9 cellular contexts compared by ENCODE assay signal in genomic region chr19:2033115-2033824, GRCh38. TPM values are rescaled to one million over a fixed set of nuclear protein-coding genes. Genes with fewer than 3 reads are reported as not detected.
DNase-seq lines count a peak whose midpoint lies in the region; ATAC-seq, FAIRE-seq and TF ChIP-seq lines count a peak whose summit lies in the region.
"Had no signal": no experiment of that assay in that cellular context is flagged by ENCODE, and none has a peak within 500 bp of the region (broad histone marks: within the 10 kb centered on the region; RNA-seq: fewer than 3 reads in every experiment).

No MANE protein-coding gene starts in this region.

- peak overlapping the region in 6 of 10 experiments; percentile 3 to 57 (median 40); a peak in 6 of 20 replicates for H3K4me3 ChIP-seq in BLaER1 treated with 17β-estradiol and CSF1 and Interleukin-3, amounts not matched to agents 10 nM and 100 nM
- H3K4me3 ChIP-seq in PC-3 (ENCODE audit: low read length) = peak overlapping the region; percentile 57; the same call in 1 of the 2 replicates
- no peak overlapping the region for H3K4me3 ChIP-seq in esophagus (ENCODE audit: low read depth in 1 of 2, low read length in 2 of 2)
- H3K4me3 ChIP-seq in small intestine (ENCODE audit: low read depth in 1 of 2, low read length in 2 of 2) = no peak overlapping the region

- WGBS in esophagus, 2 donors = 76 to 86% methylated on average over 6 of the region's 6 CpGs
- WGBS in small intestine, 3 donors = 86 to 94% (median 90%) methylated on average over 6 of the region's 6 CpGs

- no peak overlapping the region for H2AFZ ChIP-seq in PC-3 (ENCODE audit: low read length)

- H3K4me2 ChIP-seq in BLaER1 treated with 17β-estradiol and CSF1 and Interleukin-3, amounts not matched to agents 10 nM and 100 nM = peak overlapping the region; percentile 82 to 99 (median 97)
- H3K4me2 ChIP-seq in PC-3 (ENCODE audit: low read length) = peak overlapping the region; percentile 80; the same call in 1 of the 2 replicates

- peaks cover 14% of the 10 kb centered on the region for H3K4me1 Mint-ChIP-seq in mesothelial cell of epicardium

- H3K4me1 ChIP-seq in BLaER1 treated with 17β-estradiol and CSF1 and Interleukin-3, amounts not matched to agents 10 nM and 100 nM = peaks cover 32 to 84% (median 54%) of the 10 kb centered on the region in 10 experiments
- peaks cover 14% of the 10 kb centered on the region for H3K4me1 ChIP-seq in PC-3 (ENCODE audit: insufficient read depth, low read length)
- peaks cover 0 to 6% of the 10 kb centered on the region in 2 donors for H3K4me1 ChIP-seq in esophagus (ENCODE audit: control insufficient read depth in 2 of 2, insufficient read depth in 2 of 2, low read length in 1 of 2)
- peaks cover 0 to 6% of the 10 kb centered on the region in 2 donors for H3K4me1 ChIP-seq in small intestine (ENCODE audit: control insufficient read depth in 2 of 2, insufficient read depth in 1 of 2, low read depth in 1 of 2, low read length in 1 of 2)

- peaks cover 8 to 13% (median 11%) of the 10 kb centered on the region in 11 experiments for H3K36me3 ChIP-seq in BLaER1 treated with 17β-estradiol and CSF1 and Interleukin-3, amounts not matched to agents 10 nM and 100 nM
- no peaks in the 10 kb centered on the region for H3K36me3 ChIP-seq in PC-3 (ENCODE audit: low read depth, low read length)
- H3K36me3 ChIP-seq in esophagus (ENCODE audit: control insufficient read depth in 2 of 2, insufficient read depth in 2 of 2, low read length in 1 of 2) = no peaks in the 10 kb centered on the region
- peaks cover 1 to 3% of the 10 kb centered on the region in 2 donors for H3K36me3 ChIP-seq in small intestine (ENCODE audit: control insufficient read depth in 2 of 2, insufficient read depth in 2 of 2, low read length in 2 of 2)

- no peak for ATAC-seq in PC-3
- ATAC-seq in GM21423 (IDR thresholded peaks at IDR 0.05; ENCODE audit: unreplicated experiment) = no peak

- no peaks in the 10 kb centered on the region for H3K27me3 ChIP-seq in BLaER1 treated with 17β-estradiol and CSF1 and Interleukin-3, amounts not matched to agents 10 nM and 100 nM
- H3K27me3 ChIP-seq in PC-3 (ENCODE audit: low read length) (no peaks in the 10 kb centered on the region), esophagus (ENCODE audit: control insufficient read depth in 1 of 2, insufficient read depth in 2 of 2, low read length in 2 of 2) (no peaks in the 10 kb centered on the region), small intestine (ENCODE audit: control insufficient read depth in 2 of 2, insufficient read depth in 2 of 2, low read length in 2 of 2) (no peaks in the 10 kb centered on the region)

- no peaks in the 10 kb centered on the region for H3F3A ChIP-seq in PC-3 (ENCODE audit: low read length, unreplicated experiment)

- H3K27me3 Mint-ChIP-seq in mesothelial cell of epicardium (ENCODE audit: low read depth) = no peaks in the 10 kb centered on the region

- H3K9me3 ChIP-seq in BLaER1 treated with 17β-estradiol and CSF1 and Interleukin-3, amounts not matched to agents 10 nM and 100 nM (replicated peaks in 1 of 11) = peaks cover 8 to 17% (median 12%) of the 10 kb centered on the region in 11 experiments; a peak in 21 of 22 replicates
- H3K9me3 ChIP-seq in PC-3 (ENCODE audit: low read length) (no peaks in the 10 kb centered on the region), esophagus (ENCODE audit: control insufficient read depth in 2 of 2, insufficient read depth in 1 of 2, low read depth in 1 of 2, low read length in 1 of 2) (peaks cover 0 to 9% of the 10 kb centered on the region in 2 donors), small intestine (ENCODE audit: control insufficient read depth, low read depth) (no peaks in the 10 kb centered on the region)

- no peak overlapping the region for H3K27ac Mint-ChIP-seq in mesothelial cell of epicardium

- H3K9me2 ChIP-seq in PC-3 (replicated peaks; ENCODE audit: low read length) = no peaks in the 10 kb centered on the region

- intact Hi-C loops in PC-3 (cut with micrococcal nuclease) = no loop called here

- H3K79me2 ChIP-seq in PC-3 (ENCODE audit: low read length) = no peaks in the 10 kb centered on the region

- peaks cover 0 to 14% (median 9%) of the 10 kb centered on the region in 11 experiments; a peak in 16 of 22 replicates for H4K20me1 ChIP-seq in BLaER1 treated with 17β-estradiol and CSF1 and Interleukin-3, amounts not matched to agents 10 nM and 100 nM
- H4K20me1 ChIP-seq in PC-3 (ENCODE audit: low read length) = no peaks in the 10 kb centered on the region

- BruUV-seq in PC-3 (replicated peaks; lab: Mats Ljungman, UMichigan) = no TSS peak

- peak overlapping the region; percentile 33 to 77 (median 69); a peak in 15 of 22 replicates for H3K9ac ChIP-seq in BLaER1 treated with 17β-estradiol and CSF1 and Interleukin-3, amounts not matched to agents 10 nM and 100 nM
- peak overlapping the region; percentile 55; the same call in 1 of the 2 replicates for H3K9ac ChIP-seq in PC-3 (ENCODE audit: low read length)

- H3K36me3 Mint-ChIP-seq in mesothelial cell of epicardium = peaks cover 4% of the 10 kb centered on the region

- H3K9me3 Mint-ChIP-seq in mesothelial cell of epicardium = no peaks in the 10 kb centered on the region

- peak overlapping the region in 10 of 11 experiments; percentile 19 to 76 (median 68); a peak in 16 of 22 replicates for H3K27ac ChIP-seq in BLaER1 treated with 17β-estradiol and CSF1 and Interleukin-3, amounts not matched to agents 10 nM and 100 nM
- H3K27ac ChIP-seq in PC-3 (ENCODE audit: low read length) (no peak overlapping the region; the same call in 1 of the 2 replicates), esophagus (ENCODE audit: low read depth in 2 of 2, low read length in 1 of 2) (peak overlapping the region; percentile 97 to 100), small intestine (ENCODE audit: low read depth in 1 of 2, low read length in 1 of 2) (peak overlapping the region; percentile 36 to 97)

- H3K4me3 Mint-ChIP-seq in mesothelial cell of epicardium = no peak overlapping the region

- DNase-seq in PC-3 = no peak
- no peak for DNase-seq in small intestine
- no peak for DNase-seq in cerebellum (ENCODE audit: low spot score)
- DNase-seq in mesothelial cell of epicardium (ENCODE audit: low spot score in 2 of 2, unreplicated experiment in 2 of 2) = no peak
- no peak for DNase-seq in NCI-H146 (lab: John Stamatoyannopoulos, UW)

- TF ChIP-seq CTCF in PC-3 (conservative IDR thresholded peaks at IDR 0.05; ENCODE audit: low read depth, low read length) (no peak), mesothelial cell of epicardium (IDR thresholded peaks at IDR 0.05; ENCODE audit: unreplicated experiment) (no peak)

- no peak for FAIRE-seq in small intestine (lab: Jason Lieb, UNC)
- FAIRE-seq: GM18507 had no signal

- CTCF ChIA-PET in PC-3 (lab: Charles Lee) = no interaction called here

- POLR2A ChIA-PET in PC-3 (lab: Charles Lee; ENCODE audit: unreplicated experiment) = no interaction called here

RNA-seq across cellular contexts. Expression of gene BTBD2, which starts 17.8 kb away (rescaled TPM):
- 72.0 and 94.0 TPM in 2 replicates for total RNA-seq in PC-3 (2014; rRNA removed)
- 10 to 100 TPM; 40.0 to 48.9 TPM for polyA plus RNA-seq in esophagus
- 10 to 100 TPM; 32.7 to 60.9 (median 45.2) TPM for polyA plus RNA-seq in small intestine
- total RNA-seq in cerebellum = 48.9 TPM
- total RNA-seq in mesothelial cell of epicardium = 112 to 118 TPM (median 114 TPM) in 3 replicates

RNA-seq across cellular contexts. Expression of gene MKNK2, which starts 17.8 kb away (rescaled TPM):
- 95.4 and 96.8 TPM in 2 replicates for total RNA-seq in PC-3 (2014; rRNA removed)
- polyA plus RNA-seq in esophagus = 100 to 1,000 TPM; 167 to 244 TPM
- polyA plus RNA-seq in small intestine = 10 to 100 TPM; 47.6 to 97.7 (median 80.1) TPM
- 19.7 TPM for total RNA-seq in cerebellum
- total RNA-seq in mesothelial cell of epicardium = 92.6 to 97.1 TPM (median 95.9 TPM) in 3 replicates

Comparison
In these comparisons a context has a peak if more than half of its experiments do, and no peak if none do; other contexts are left out.
1. H3K4me3 ChIP-seq: peak in BLaER1 treated with 17β-estradiol and CSF1 and Interleukin-3, amounts not matched to agents 10 nM and 100 nM (6 of 10) and PC-3 (single experiment); none in esophagus (0 of 2) and small intestine (0 of 2).